Comparison of ENCODE assay signal across 16 cellular contexts in the genomic region with DNA sequence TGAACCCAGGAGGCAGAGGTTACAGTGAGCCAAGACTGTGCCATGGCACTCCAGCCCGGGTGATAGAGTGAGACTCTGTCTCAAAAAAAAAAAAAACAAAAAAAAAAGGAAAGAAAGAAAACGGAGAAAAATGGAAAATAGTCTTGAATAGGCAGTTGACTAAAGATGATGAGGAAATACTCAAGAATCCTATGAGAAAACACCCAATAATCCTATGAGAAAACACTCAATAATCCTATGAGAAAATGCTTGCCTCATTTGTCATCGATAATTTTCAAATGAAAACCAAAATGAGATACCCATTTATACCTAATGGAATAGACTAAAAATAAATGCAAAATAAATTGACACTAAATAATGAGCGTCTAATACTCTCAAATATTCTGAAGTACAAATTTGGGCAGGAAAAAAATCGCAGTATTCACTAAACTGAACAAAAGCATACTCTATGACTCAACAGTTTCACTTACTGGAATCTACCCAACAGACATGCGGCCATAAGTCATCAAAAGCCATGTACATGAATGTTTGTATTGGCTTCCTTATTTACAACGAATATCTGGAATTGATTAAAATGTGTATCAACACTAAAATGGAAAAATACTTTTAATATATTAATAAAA.
DNase-seq lines count a peak whose midpoint lies in the region; TF ChIP-seq lines count a peak whose summit lies in the region.
"Had no signal": no experiment of that assay in that cellular context is flagged by ENCODE, and none has a peak within 500 bp of the region (broad histone marks: within the 10 kb centered on the region; RNA-seq: fewer than 3 reads in every experiment).

No MANE protein-coding gene starts in this region.

- DNase-seq in A172 (ENCODE audit: low spot score): peak; percentile 80
- DNase-seq in HS-27A (ENCODE audit: low read depth): peak; percentile 78
- peak; percentile 58 for DNase-seq in amniotic stem cell (lab: John Stamatoyannopoulos, UW)
- DNase-seq in fibroblast of the aortic adventitia (ENCODE audit: low read depth): peak; percentile 92
- DNase-seq in DMS 273 treated with DMSO at 0.1 percent for 48 hours (lab: John Stamatoyannopoulos, UW): no peak
- no peak for DNase-seq in erythroblast (lab: John Stamatoyannopoulos, UW)
- DNase-seq in T-helper 9 cell: no peak
- DNase-seq in NCI-H446 treated with DMSO at 0.1 percent for 48 hours (lab: John Stamatoyannopoulos, UW): no peak
- DNase-seq: 8988T; activated naive CD4-positive, alpha-beta T cell treated with anti-CD3 and anti-CD28 coated beads for 36 hours; CD4-positive, alpha-beta T cell; NCI-H1105 treated with DMSO at 0.1 percent for 48 hours; NCI-H2171 treated with DMSO at 0.1 percent for 48 hours; nucleus accumbens; T-helper 2 cell; transverse colon had no signal

- TF ChIP-seq CTCF in fibroblast of the aortic adventitia (IDR thresholded peaks at IDR 0.05; ENCODE audit: insufficient read depth, low read length): no peak

- no peak for TF ChIP-seq POLR2A in erythroblast (IDR thresholded peaks at IDR 0.05; ENCODE audit: low read length)

- H3K4me3 ChIP-seq in fibroblast of the aortic adventitia (ENCODE audit: low read depth, low read length): no peak overlapping the region
- H3K4me3 ChIP-seq: transverse colon had no signal

Comparison
In these comparisons a context has a peak if more than half of its experiments do, and no peak if none do; other contexts are left out.
1. DNase-seq: peak in A172 (single experiment), HS-27A (single experiment), amniotic stem cell (single experiment) and fibroblast of the aortic adventitia (single experiment); none in DMS 273 treated with DMSO at 0.1 percent for 48 hours (single experiment), erythroblast (0 of 2), T-helper 9 cell (single experiment) and NCI-H446 treated with DMSO at 0.1 percent for 48 hours (single experiment).